Comparison of ENCODE assay signal across 15 cellular contexts in the genomic region with DNA sequence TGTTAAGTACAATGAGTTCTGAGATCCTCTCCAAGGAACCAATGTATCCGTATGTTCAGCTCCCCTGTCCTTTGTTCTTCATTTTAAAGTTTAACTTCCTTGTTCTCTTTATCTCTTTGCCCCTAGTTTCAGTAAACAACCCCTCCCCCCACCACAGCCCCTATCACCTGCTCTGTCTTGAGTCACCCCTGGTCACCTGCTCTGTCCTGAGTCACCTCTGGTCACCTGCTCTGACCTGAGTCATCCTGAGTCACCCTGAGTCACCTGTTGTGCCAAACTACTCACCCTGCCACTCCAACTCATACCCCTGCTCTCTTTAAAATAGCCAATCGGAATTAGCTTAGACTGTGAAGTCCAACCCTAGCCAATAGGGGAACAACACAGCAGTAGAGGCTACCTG.
DNase-seq lines count a peak whose midpoint lies in the region; ATAC-seq, FAIRE-seq and TF ChIP-seq lines count a peak whose summit lies in the region.
"Had no signal": no experiment of that assay in that cellular context is flagged by ENCODE, and none has a peak within 500 bp of the region (broad histone marks: within the 10 kb centered on the region; RNA-seq: fewer than 3 reads in every experiment).

No MANE protein-coding gene starts in this region.

- ATAC-seq in HG02642 (IDR thresholded peaks at IDR 0.05; ENCODE audit: poor library complexity, unreplicated experiment), result no peak
- ATAC-seq: natural killer cell treated with Interleukin-12 subunit alpha and Interleukin-12 subunit beta and Interleukin-15 and Interleukin-18, amount 100 ng/mL, for 72 hours had no signal

- no peaks in the 10 kb centered on the region for H3K4me1 ChIP-seq in small intestine (ENCODE audit: control insufficient read depth in 2 of 2, insufficient read depth in 1 of 2, low read depth in 1 of 2, low read length in 1 of 2)
- H3K4me1 ChIP-seq: ascending aorta had no signal

- no peak overlapping the region for H3K27ac ChIP-seq in small intestine (ENCODE audit: low read depth in 1 of 2, low read length in 1 of 2)
- H3K27ac ChIP-seq in substantia nigra (ENCODE audit: low read depth, low read length, poor library complexity, severe bottlenecking), result no peak overlapping the region
- H3K27ac ChIP-seq: ascending aorta, tibial artery had no signal

- no peaks in the 10 kb centered on the region for H3K36me3 ChIP-seq in small intestine (ENCODE audit: control insufficient read depth in 2 of 2, insufficient read depth in 2 of 2, low read length in 2 of 2)
- H3K36me3 ChIP-seq: ascending aorta, tibial artery had no signal

- peaks cover 2% of the 10 kb centered on the region for H3K9me3 ChIP-seq in small intestine (ENCODE audit: control insufficient read depth, low read depth)

- no peak for FAIRE-seq in small intestine (lab: Jason Lieb, UNC)

- no peak for TF ChIP-seq CTCF in epithelial cell of esophagus (IDR thresholded peaks at IDR 0.05; ENCODE audit: insufficient read depth, low read depth, low read length, missing control alignments)

- DNase-seq in activated T-cell treated with anti-CD3 and anti-CD28 coated beads, Interleukin-2, amount 50 U/mL, for 48 hours, result peak; percentile 21 to 23
- DNase-seq in activated T-cell treated with anti-CD3 and anti-CD28 coated beads for 4 hours (no peak), M059J (ENCODE audit: low read depth) (peak; percentile 74), epithelial cell of esophagus (ENCODE audit: low read depth) (peak; percentile 86), small intestine (peak; percentile 3), substantia nigra (lab: John Stamatoyannopoulos, UW) (no peak), NCI-H82 treated with DMSO at 0.1 percent for 48 hours (lab: John Stamatoyannopoulos, UW; ENCODE audit: unreplicated experiment) (no peak)
- DNase-seq: activated CD4-positive, alpha-beta T cell treated with anti-CD3 and anti-CD28 coated beads for 1 hour; retina; Right ventricle myocardium superior; stimulated activated CD4-positive, alpha-beta T cell treated with anti-CD3 and anti-CD28 coated beads, Interleukin-2, amount 100 ng/mL, for 24 hours; tibial artery had no signal

- H3K27me3 ChIP-seq in small intestine (ENCODE audit: control insufficient read depth in 2 of 2, insufficient read depth in 2 of 2, low read length in 2 of 2), result no peaks in the 10 kb centered on the region
- H3K27me3 ChIP-seq: ascending aorta, tibial artery had no signal

- no peak overlapping the region for H3K4me3 ChIP-seq in epithelial cell of esophagus (ENCODE audit: low read length)
- no peak overlapping the region for H3K4me3 ChIP-seq in small intestine (ENCODE audit: low read depth in 1 of 2, low read length in 2 of 2)
- H3K4me3 ChIP-seq: ascending aorta, tibial artery had no signal

- 51 to 81% (median 61%) methylated on average over 2 of the region's 2 CpGs for WGBS in small intestine, 3 donors

Comparison
In these comparisons a context has a peak if more than half of its experiments do, and no peak if none do; other contexts are left out.
1. DNase-seq: peak in activated T-cell treated with anti-CD3 and anti-CD28 coated beads, Interleukin-2, amount 50 U/mL, for 48 hours (2 of 2), M059J (single experiment), epithelial cell of esophagus (single experiment) and small intestine (single experiment); none in activated T-cell treated with anti-CD3 and anti-CD28 coated beads for 4 hours (single experiment), substantia nigra (0 of 49) and NCI-H82 treated with DMSO at 0.1 percent for 48 hours (single experiment).